In genomic region chr20:62873280-62873679, GRCh38 we compare ENCODE assay signal across 14 cellular contexts. TPM values are rescaled to one million over a fixed set of nuclear protein-coding genes. Genes with fewer than 3 reads are reported as not detected.
DNase-seq lines count a peak whose midpoint lies in the region; ATAC-seq and TF ChIP-seq lines count a peak whose summit lies in the region.
"Had no signal": no experiment of that assay in that cellular context is flagged by ENCODE, and none has a peak within 500 bp of the region (broad histone marks: within the 10 kb centered on the region; RNA-seq: fewer than 3 reads in every experiment).

No MANE protein-coding gene starts in this region.

- H3K4me1 Mint-ChIP-seq in T-cell (peaks cover 16 to 30% (median 28%) of the 10 kb centered on the region in 3 donors), nephron progenitor cell (peaks cover 46% of the 10 kb centered on the region)

- peak; percentile 9 for DNase-seq in D341Med (ENCODE audit: low spot score)
- no peak for DNase-seq in T-cell
- no peak for DNase-seq in nephron progenitor cell
- DNase-seq in NOMO-1 (lab: John Stamatoyannopoulos, UW; ENCODE audit: unreplicated experiment in 2 of 2), result no peak
- DNase-seq in COLO668 (lab: John Stamatoyannopoulos, UW; ENCODE audit: unreplicated experiment), result no peak
- no peak for DNase-seq in gastrocnemius medialis
- DNase-seq: NCI-H1436 treated with DMSO at 0.1 percent for 48 hours had no signal

- in situ Hi-C loops in gastrocnemius medialis (cut with MboI; ENCODE audit: low sequenced_read_pairs in 4 of 4), result loop anchor here in 1 of 4 donors (5.0 kb wide), 1 partner anchor 139 kb away; no protein-coding TSS in a partner anchor

- peaks cover 0 to 21% (median 11%) of the 10 kb centered on the region in 11 experiments; a peak in 11 of 22 replicates for H4K20me1 ChIP-seq in BLaER1 treated with 17β-estradiol and CSF1 and Interleukin-3, amounts not matched to agents 10 nM and 100 nM

- peak overlapping the region in 5 of 11 experiments; percentile 12 to 75 (median 62); a peak in 6 of 22 replicates for H3K9ac ChIP-seq in BLaER1 treated with 17β-estradiol and CSF1 and Interleukin-3, amounts not matched to agents 10 nM and 100 nM
- H3K9ac ChIP-seq: GM23248 had no signal

- peak overlapping the region in 2 of 3 donors; percentile 43 to 66 for H3K4me3 Mint-ChIP-seq in T-cell
- peak overlapping the region; percentile 9 for H3K4me3 Mint-ChIP-seq in nephron progenitor cell

- TF ChIP-seq POLR2A in gastrocnemius medialis (IDR thresholded peaks at IDR 0.05), result no peak

- H3K27ac ChIP-seq in BLaER1 treated with 17β-estradiol and CSF1 and Interleukin-3, amounts not matched to agents 10 nM and 100 nM, result peak overlapping the region in 7 of 11 experiments; percentile 11 to 88 (median 74); a peak in 10 of 22 replicates
- H3K27ac ChIP-seq in gastrocnemius medialis, result no peak overlapping the region
- H3K27ac ChIP-seq: GM23248 had no signal

- ATAC-seq in T-cell (replicated peaks in 1 of 4) (no peak), gastrocnemius medialis (no peak)

- H3K9me3 Mint-ChIP-seq in T-cell (no peaks in the 10 kb centered on the region), nephron progenitor cell (peaks cover 8% of the 10 kb centered on the region)
- H3K9me3 Mint-ChIP-seq: activated CD4-positive, alpha-beta T cell treated with anti-CD3 and anti-CD28 coated beads, Interleukin-2, amount 10 ng/mL, durations not matched to agents 24 days and 14 days; activated naive CD4-positive, alpha-beta T cell treated with anti-CD3 and anti-CD28 coated beads for 36 hours had no signal

- H3K36me3 Mint-ChIP-seq in T-cell, result no peaks in the 10 kb centered on the region
- H3K36me3 Mint-ChIP-seq in nephron progenitor cell (ENCODE audit: low read depth), result peaks cover 3% of the 10 kb centered on the region

- no peaks in the 10 kb centered on the region for H3K27me3 Mint-ChIP-seq in T-cell
- peaks cover 3% of the 10 kb centered on the region for H3K27me3 Mint-ChIP-seq in nephron progenitor cell (ENCODE audit: low read depth, poor library complexity)
- H3K27me3 Mint-ChIP-seq: activated CD4-positive, alpha-beta T cell treated with anti-CD3 and anti-CD28 coated beads, Interleukin-2, amount 10 ng/mL, durations not matched to agents 24 days and 14 days had no signal

- H3K36me3 ChIP-seq in BLaER1 treated with 17β-estradiol and CSF1 and Interleukin-3, amounts not matched to agents 10 nM and 100 nM, result no peaks in the 10 kb centered on the region
- H3K36me3 ChIP-seq in gastrocnemius medialis, result no peaks in the 10 kb centered on the region
- H3K36me3 ChIP-seq: left ventricle myocardium inferior, tibial artery had no signal

- intact Hi-C loops in gastrocnemius medialis (cut with DNase I; ENCODE audit: low total_unique reads), result loop anchor here (1.0 kb wide), 1 partner anchor 136 kb away; no protein-coding TSS in a partner anchor

- H3K4me1 ChIP-seq in BLaER1 treated with 17β-estradiol and CSF1 and Interleukin-3, amounts not matched to agents 10 nM and 100 nM, result peaks cover 53 to 64% (median 59%) of the 10 kb centered on the region in 10 experiments
- H3K4me1 ChIP-seq in gastrocnemius medialis, result peaks cover 16 to 20% of the 10 kb centered on the region in 2 donors

- H3K27me3 ChIP-seq in BLaER1 treated with 17β-estradiol and CSF1 and Interleukin-3, amounts not matched to agents 10 nM and 100 nM, result no peaks in the 10 kb centered on the region
- H3K27me3 ChIP-seq in gastrocnemius medialis, result no peaks in the 10 kb centered on the region
- H3K27me3 ChIP-seq: tibial artery had no signal

- peaks cover 0 to 7% (median 0%) of the 10 kb centered on the region in 11 experiments; a peak in 3 of 22 replicates for H3K9me3 ChIP-seq in BLaER1 treated with 17β-estradiol and CSF1 and Interleukin-3, amounts not matched to agents 10 nM and 100 nM (replicated peaks in 1 of 11)
- no peaks in the 10 kb centered on the region for H3K9me3 ChIP-seq in gastrocnemius medialis
- H3K9me3 ChIP-seq: tibial artery had no signal

- no peak overlapping the region for H3K27ac Mint-ChIP-seq in T-cell
- H3K27ac Mint-ChIP-seq in nephron progenitor cell, result no peak overlapping the region

- POLR2A ChIA-PET in T-cell (lab: Charles Lee), result no interaction called here

- 0 out of 20 replicates have a peak overlapping the region, but pooled peaks of 2 of the 10 experiments have one; percentile 20 to 35 for H3K4me3 ChIP-seq in BLaER1 treated with 17β-estradiol and CSF1 and Interleukin-3, amounts not matched to agents 10 nM and 100 nM
- no peak overlapping the region for H3K4me3 ChIP-seq in gastrocnemius medialis
- H3K4me3 ChIP-seq: GM23248, left ventricle myocardium inferior, tibial artery had no signal

- CTCF ChIA-PET in T-cell (lab: Charles Lee), result interaction anchor here in 1 of 2 donors (0.5 kb wide), 1 partner anchor 14 kb away, joined by 3 read pairs; no protein-coding TSS in a partner anchor

- TF ChIP-seq CTCF in nephron progenitor cell (IDR thresholded peaks at IDR 0.05), result no peak
- TF ChIP-seq CTCF in gastrocnemius medialis (IDR thresholded peaks at IDR 0.05 in 4 of 5, conservative IDR thresholded peaks at IDR 0.05 in 1 of 5), result no peak

- peak overlapping the region; percentile 46 to 94 (median 83) for H3K4me2 ChIP-seq in BLaER1 treated with 17β-estradiol and CSF1 and Interleukin-3, amounts not matched to agents 10 nM and 100 nM

RNA-seq across cellular contexts. Expression of gene TCFL5, which starts 11.7 kb away (rescaled TPM):
- total RNA-seq in T-cell (10 to 100 TPM in 2 of 5 donors, 1 to 10 TPM in 3; 5.0 to 12.7 (median 8.5) TPM), gastrocnemius medialis (1 to 10 TPM; 5.3 to 7.3 (median 6.3) TPM)

RNA-seq across cellular contexts. Expression of gene DIDO1, which starts 53.0 kb away (rescaled TPM):
- total RNA-seq in T-cell, result 100 to 1,000 TPM in 3 of 5 donors, 10 to 100 TPM in 2; 70.5 to 116 (median 113) TPM
- 10 to 100 TPM; 24.2 to 39.3 (median 28.7) TPM for total RNA-seq in gastrocnemius medialis

RNA-seq across cellular contexts. Expression of gene COL9A3, which starts 56.4 kb away (rescaled TPM):
- total RNA-seq in T-cell (1 to 10 TPM in 1 of 5 donors, under 1 TPM in 3, not detected in 1; 0.51 to 2.1 (median 0.75) TPM), gastrocnemius medialis (1 to 10 TPM in 2 of 4 donors, under 1 TPM in 2; 0.41 to 4.1 (median 1.6) TPM)
- total RNA-seq: activated CD4-positive, alpha-beta T cell treated with anti-CD3 and anti-CD28 coated beads, Interleukin-2, amount 10 ng/mL, durations not matched to agents 24 days and 14 days; activated naive CD4-positive, alpha-beta T cell treated with anti-CD3 and anti-CD28 coated beads for 36 hours; GM23248; MCF 10A had no signal

Comparison
In these comparisons a context has a peak if more than half of its experiments do, and no peak if none do; other contexts are left out.
1. H3K27ac ChIP-seq: peak in BLaER1 treated with 17β-estradiol and CSF1 and Interleukin-3, amounts not matched to agents 10 nM and 100 nM (7 of 11); none in gastrocnemius medialis (0 of 4).